Comparison of ENCODE assay signal across 8 cellular contexts in genomic region chr2:239035361-239035814, GRCh38.
A peak's percentile ranks its signal among the peaks of the same experiment; 100 is the strongest.
DNase-seq lines count a peak whose midpoint lies in the region; ATAC-seq and TF ChIP-seq lines count a peak whose summit lies in the region.

No MANE protein-coding gene starts in this region.

- H3K27me3 ChIP-seq in GM06990 (replicated peaks; ENCODE audit: control insufficient read depth, insufficient read depth, low read length) (no peaks in the 10 kb centered on the region; the same call in 1 of the 2 replicates), Karpas-422 (ENCODE audit: low read length) (no peaks in the 10 kb centered on the region)
- peaks cover 2% of the 10 kb centered on the region for H3K27me3 ChIP-seq in effector memory CD4-positive, alpha-beta T cell (replicated peaks; ENCODE audit: control insufficient read depth, insufficient read depth, low read length, poor library complexity, severe bottlenecking)

- DNase-seq in GM06990 (ENCODE audit: extremely low read depth, insufficient read length), result no peak
- DNase-seq in Karpas-422, result peak; percentile 79
- peak; percentile 18 to 59 for DNase-seq in activated CD8-positive, alpha-beta memory T cell treated with anti-CD3 and anti-CD28 coated beads for 1 hour (ENCODE audit: extremely low read depth in 1 of 2, low read depth in 1 of 2)
- peak; percentile 16 to 49 (median 32) for DNase-seq in effector memory CD4-positive, alpha-beta T cell
- DNase-seq in myocyte (ENCODE audit: low read depth), result peak; percentile 35
- peak; percentile 10 to 33 for DNase-seq in stimulated activated CD8-positive, alpha-beta memory T cell treated with anti-CD3 and anti-CD28 coated beads, Interleukin-7, amount 100 ng/mL, for 4 hours (ENCODE audit: low read depth in 2 of 2)
- no peak for DNase-seq in dedifferentiated amniotic fluid mesenchymal stem cell (ENCODE audit: extremely low spot score)

- H3K4me3 ChIP-seq in GM06990 (replicated peaks; ENCODE audit: low read depth, low read length), result no peak overlapping the region
- H3K4me3 ChIP-seq in Karpas-422 (ENCODE audit: low read length), result no peak overlapping the region
- H3K4me3 ChIP-seq in effector memory CD4-positive, alpha-beta T cell (ENCODE audit: insufficient read depth, low read depth, low read length, poor library complexity, severe bottlenecking), result no peak overlapping the region

- H3K36me3 ChIP-seq in GM06990 (ENCODE audit: control insufficient read depth, insufficient read depth, low read length) (no peaks in the 10 kb centered on the region), Karpas-422 (ENCODE audit: insufficient read depth, low read length) (no peaks in the 10 kb centered on the region)
- H3K36me3 ChIP-seq in effector memory CD4-positive, alpha-beta T cell (ENCODE audit: control insufficient read depth, insufficient read depth, low read length), result no peaks in the 10 kb centered on the region

- TF ChIP-seq CTCF in GM06990 (IDR thresholded peaks at IDR 0.05; ENCODE audit: insufficient read depth, low read length, poor library complexity, severe bottlenecking), result peak; percentile 91

- ATAC-seq in GM21528 (IDR thresholded peaks at IDR 0.05; ENCODE audit: low FRiP score, unreplicated experiment), result no peak

- no peaks in the 10 kb centered on the region for H3K9me2 ChIP-seq in Karpas-422 (replicated peaks; ENCODE audit: insufficient read depth, low read length)

- H3K9ac ChIP-seq in Karpas-422 (ENCODE audit: low read length), result no peak overlapping the region

- H3K79me2 ChIP-seq in Karpas-422 (ENCODE audit: low read length), result no peaks in the 10 kb centered on the region

- no peak overlapping the region for H3K4me2 ChIP-seq in Karpas-422 (ENCODE audit: low read depth, low read length, poor library complexity, severe bottlenecking)

- peaks cover 5% of the 10 kb centered on the region; the same call in 1 of the 2 replicates for H4K20me1 ChIP-seq in Karpas-422 (ENCODE audit: insufficient read depth, low read depth, low read length)

- no peak overlapping the region for H3K27ac ChIP-seq in Karpas-422 (ENCODE audit: low read length)
- no peak overlapping the region for H3K27ac ChIP-seq in effector memory CD4-positive, alpha-beta T cell (ENCODE audit: insufficient read depth, low read length, poor library complexity, severe bottlenecking)

- H3K4me1 ChIP-seq in Karpas-422 (ENCODE audit: low read length), result no peaks in the 10 kb centered on the region
- H3K4me1 ChIP-seq in effector memory CD4-positive, alpha-beta T cell (ENCODE audit: control insufficient read depth, insufficient read depth, low read length, poor library complexity, severe bottlenecking), result no peaks in the 10 kb centered on the region

- no peak overlapping the region for H2AFZ ChIP-seq in Karpas-422 (ENCODE audit: low read length)

- H3K9me3 ChIP-seq in Karpas-422 (ENCODE audit: low read length), result no peaks in the 10 kb centered on the region
- H3K9me3 ChIP-seq in effector memory CD4-positive, alpha-beta T cell (ENCODE audit: control insufficient read depth, low read length), result no peaks in the 10 kb centered on the region

Comparison
In these comparisons a context has a peak if more than half of its experiments do, and no peak if none do; other contexts are left out.
1. DNase-seq: peak in Karpas-422 (single experiment), activated CD8-positive, alpha-beta memory T cell treated with anti-CD3 and anti-CD28 coated beads for 1 hour (2 of 2), effector memory CD4-positive, alpha-beta T cell (3 of 3), myocyte (single experiment) and stimulated activated CD8-positive, alpha-beta memory T cell treated with anti-CD3 and anti-CD28 coated beads, Interleukin-7, amount 100 ng/mL, for 4 hours (2 of 2); none in GM06990 (single experiment) and dedifferentiated amniotic fluid mesenchymal stem cell (single experiment).